In the genomic region with DNA sequence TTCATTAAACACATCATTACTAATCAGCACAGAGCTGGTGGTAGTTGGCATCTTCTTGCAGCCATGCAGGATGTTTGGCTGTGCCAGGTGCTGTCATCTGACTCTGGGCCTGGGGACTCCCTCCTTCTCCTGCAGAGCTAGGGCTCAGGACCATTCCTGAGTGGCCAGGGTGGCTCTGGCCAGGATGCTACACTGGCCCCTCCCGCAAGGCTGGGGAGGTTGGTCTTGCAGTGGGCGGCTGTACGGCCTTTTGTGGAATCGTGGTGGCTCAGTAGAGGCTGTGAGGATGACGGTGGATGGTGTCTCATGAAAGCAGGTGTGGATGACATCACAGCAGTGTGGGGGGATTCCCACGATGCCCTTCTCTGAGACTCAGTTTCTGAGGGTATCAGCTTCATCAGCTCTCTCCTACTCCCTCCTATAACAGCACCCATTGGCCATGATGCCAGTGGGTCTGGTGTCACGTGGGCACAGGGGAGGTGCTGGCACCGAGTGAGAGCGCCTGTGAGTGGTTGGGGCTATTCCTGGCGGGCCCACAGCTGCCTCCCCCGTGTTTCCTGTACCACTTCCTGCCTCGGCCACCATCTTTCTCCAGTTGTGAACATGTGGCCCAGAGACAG, we compare ENCODE assay signal across 10 cellular contexts.
DNase-seq lines count a peak whose midpoint lies in the region; ATAC-seq and TF ChIP-seq lines count a peak whose summit lies in the region.
"Had no signal": no experiment of that assay in that cellular context is flagged by ENCODE, and none has a peak within 500 bp of the region (broad histone marks: within the 10 kb centered on the region; RNA-seq: fewer than 3 reads in every experiment).

No MANE protein-coding gene starts in this region.

- peaks cover 0 to 46% (median 23%) of the 10 kb centered on the region in 4 donors for H3K4me1 Mint-ChIP-seq in CD4-positive, CD25-positive, alpha-beta regulatory T cell
- H3K4me1 Mint-ChIP-seq in activated naive CD4-positive, alpha-beta T cell treated with anti-CD3 and anti-CD28 coated beads, Interleukin-2, amount 50 U/mL, for 24 hours: peaks cover 50% of the 10 kb centered on the region

- peak; percentile 26 to 50 for ATAC-seq in CD4-positive, CD25-positive, alpha-beta regulatory T cell (ENCODE audit: low read depth in 2 of 2)
- ATAC-seq in GM18861 (IDR thresholded peaks at IDR 0.05; ENCODE audit: unreplicated experiment): no peak
- ATAC-seq: foreskin keratinocyte had no signal

- peak overlapping the region in 1 of 4 donors; percentile 43 for H3K4me3 Mint-ChIP-seq in CD4-positive, CD25-positive, alpha-beta regulatory T cell
- no peak overlapping the region for H3K4me3 Mint-ChIP-seq in activated naive CD4-positive, alpha-beta T cell treated with anti-CD3 and anti-CD28 coated beads, Interleukin-2, amount 50 U/mL, for 24 hours

- no peak for TF ChIP-seq CTCF in brain microvascular endothelial cell (IDR thresholded peaks at IDR 0.05; ENCODE audit: low read depth, low read length, missing control alignments)

- no peaks in the 10 kb centered on the region for H3K36me3 ChIP-seq in CD4-positive, CD25-positive, alpha-beta regulatory T cell (ENCODE audit: control insufficient read depth, insufficient read depth, low read length)
- no peaks in the 10 kb centered on the region for H3K36me3 ChIP-seq in brain microvascular endothelial cell (replicated peaks)
- H3K36me3 ChIP-seq: cardiac muscle cell had no signal

- H3K4me3 ChIP-seq in CD4-positive, CD25-positive, alpha-beta regulatory T cell (ENCODE audit: low read depth, low read length): no peak overlapping the region
- H3K4me3 ChIP-seq in brain microvascular endothelial cell (ENCODE audit: low read depth, low read length): no peak overlapping the region
- H3K4me3 ChIP-seq: cardiac muscle cell had no signal

- in situ Hi-C loops in brain microvascular endothelial cell (cut with HindIII; ENCODE audit: low pct_ligation_motif_present, low sequenced_read_pairs): no loop called here

- H3K4me1 ChIP-seq in CD4-positive, CD25-positive, alpha-beta regulatory T cell (ENCODE audit: control insufficient read depth, insufficient read depth, low read length, poor library complexity, severe bottlenecking): peaks cover 11% of the 10 kb centered on the region
- H3K4me1 ChIP-seq: foreskin keratinocyte had no signal

- no peak overlapping the region for H3K27ac ChIP-seq in CD4-positive, CD25-positive, alpha-beta regulatory T cell (ENCODE audit: insufficient read depth, low read length, poor library complexity, severe bottlenecking)
- no peak overlapping the region for H3K27ac ChIP-seq in brain microvascular endothelial cell
- H3K27ac ChIP-seq: cardiac muscle cell, foreskin keratinocyte had no signal

- peaks cover 13% of the 10 kb centered on the region for H3K27me3 Mint-ChIP-seq in CD4-positive, CD25-positive, alpha-beta regulatory T cell
- H3K27me3 Mint-ChIP-seq in activated naive CD4-positive, alpha-beta T cell treated with anti-CD3 and anti-CD28 coated beads, Interleukin-2, amount 50 U/mL, for 24 hours: no peaks in the 10 kb centered on the region

- H3K9me3 Mint-ChIP-seq in CD4-positive, CD25-positive, alpha-beta regulatory T cell: peaks cover 0 to 3% (median 0%) of the 10 kb centered on the region in 7 donors
- H3K9me3 Mint-ChIP-seq in activated naive CD4-positive, alpha-beta T cell treated with anti-CD3 and anti-CD28 coated beads, Interleukin-2, amount 50 U/mL, for 24 hours: peaks cover 4% of the 10 kb centered on the region

- no peaks in the 10 kb centered on the region for H3K9me3 ChIP-seq in CD4-positive, CD25-positive, alpha-beta regulatory T cell (ENCODE audit: control insufficient read depth in 2 of 2, low read length in 2 of 2)

- no peaks in the 10 kb centered on the region for H3K27me3 ChIP-seq in CD4-positive, CD25-positive, alpha-beta regulatory T cell (ENCODE audit: control insufficient read depth, insufficient read depth, low read length)
- no peaks in the 10 kb centered on the region for H3K27me3 ChIP-seq in brain microvascular endothelial cell (replicated peaks)
- H3K27me3 ChIP-seq: cardiac muscle cell, foreskin keratinocyte had no signal

- peak in 2 of 3 donors; percentile 22 to 52 for DNase-seq in CD4-positive, CD25-positive, alpha-beta regulatory T cell
- DNase-seq in UCSD-AML1 (lab: John Stamatoyannopoulos, UW; ENCODE audit: unreplicated experiment): peak; percentile 32
- DNase-seq in stimulated activated CD4-positive, alpha-beta T cell treated with anti-CD3 and anti-CD28 coated beads, Interleukin-15, amount 100 ng/mL, for 48 hours (ENCODE audit: low read depth in 2 of 2): peak; percentile 59 to 74
- no peak for DNase-seq in germinal center (ENCODE audit: low spot score)
- no peak for DNase-seq in HCEC 1CT
- no peak for DNase-seq in brain microvascular endothelial cell
- DNase-seq: foreskin keratinocyte had no signal

- no peak overlapping the region for H3K27ac Mint-ChIP-seq in CD4-positive, CD25-positive, alpha-beta regulatory T cell
- peak overlapping the region; percentile 35 for H3K27ac Mint-ChIP-seq in activated naive CD4-positive, alpha-beta T cell treated with anti-CD3 and anti-CD28 coated beads, Interleukin-2, amount 50 U/mL, for 24 hours

- no peaks in the 10 kb centered on the region for H3K36me3 Mint-ChIP-seq in CD4-positive, CD25-positive, alpha-beta regulatory T cell
- H3K36me3 Mint-ChIP-seq in activated naive CD4-positive, alpha-beta T cell treated with anti-CD3 and anti-CD28 coated beads, Interleukin-2, amount 50 U/mL, for 24 hours: no peaks in the 10 kb centered on the region

Comparison
In these comparisons a context has a peak if more than half of its experiments do, and no peak if none do; other contexts are left out.
1. DNase-seq: peak in CD4-positive, CD25-positive, alpha-beta regulatory T cell (2 of 3), UCSD-AML1 (single experiment) and stimulated activated CD4-positive, alpha-beta T cell treated with anti-CD3 and anti-CD28 coated beads, Interleukin-15, amount 100 ng/mL, for 48 hours (2 of 2); none in germinal center (single experiment), HCEC 1CT (single experiment) and brain microvascular endothelial cell (single experiment).